1 cellular context compared by ENCODE assay signal in genomic region chr1:46218443-46218842, GRCh38.
TF ChIP-seq lines count a peak whose summit lies in the region.

No MANE protein-coding gene starts in this region.

TF ChIP-seq in HepG2, 621 proteins besides CTCF, POLR2A, EP300 and RAD21:
- TF ChIP-seq CENPX (CRISPR knock-in tag; IDR thresholded peaks at IDR 0.05) (no peak), MTF2 (CRISPR knock-in tag; IDR thresholded peaks at IDR 0.05; ENCODE audit: borderline replicate concordance) (no peak), ZNF687 (CRISPR knock-in tag; IDR thresholded peaks at IDR 0.05) (no peak), ZMAT3 (CRISPR knock-in tag; conservative IDR thresholded peaks at IDR 0.05) (no peak), NKX3-1 (CRISPR knock-in tag; IDR thresholded peaks at IDR 0.05) (no peak), SPEN (CRISPR knock-in tag; IDR thresholded peaks at IDR 0.05; ENCODE audit: low read depth) (no peak), ZNF180 (CRISPR knock-in tag; IDR thresholded peaks at IDR 0.05; ENCODE audit: borderline replicate concordance, low read depth) (no peak), CREBL2 (CRISPR knock-in tag; IDR thresholded peaks at IDR 0.05; ENCODE audit: borderline replicate concordance) (no peak), ZNF749 (CRISPR knock-in tag; IDR thresholded peaks at IDR 0.05; ENCODE audit: borderline replicate concordance) (no peak), NR2C2 (CRISPR knock-in tag; IDR thresholded peaks at IDR 0.05; ENCODE audit: borderline replicate concordance) (no peak), PTBP1 (IDR thresholded peaks at IDR 0.05; ENCODE audit: low read depth, low read length, poor library complexity, severe bottlenecking) (no peak), NFE2 (CRISPR knock-in tag; IDR thresholded peaks at IDR 0.05) (no peak), HOXA7 (CRISPR knock-in tag; IDR thresholded peaks at IDR 0.05) (no peak), SMAD1 (CRISPR knock-in tag; IDR thresholded peaks at IDR 0.05; ENCODE audit: borderline replicate concordance, low read depth) (no peak), NR3C1 (CRISPR knock-in tag; IDR thresholded peaks at IDR 0.05) (no peak)
